18 cellular contexts compared by ENCODE assay signal in genomic region chr7:29285861-29286260, GRCh38.
A peak's percentile ranks its signal among the peaks of the same experiment; 100 is the strongest.
DNase-seq lines count a peak whose midpoint lies in the region; ATAC-seq and TF ChIP-seq lines count a peak whose summit lies in the region.
"Had no signal": no experiment of that assay in that cellular context is flagged by ENCODE, and none has a peak within 500 bp of the region (broad histone marks: within the 10 kb centered on the region; RNA-seq: fewer than 3 reads in every experiment).

No MANE protein-coding gene starts in this region.

- no peak for TF ChIP-seq CTCF in MCF 10A (IDR thresholded peaks at IDR 0.05; ENCODE audit: unreplicated experiment)
- TF ChIP-seq CTCF in breast epithelium (IDR thresholded peaks at IDR 0.05), result no peak
- no peak for TF ChIP-seq CTCF in OCI-LY3 (IDR thresholded peaks at IDR 0.05; ENCODE audit: low read depth, low read length)
- TF ChIP-seq CTCF in mucosa of descending colon (IDR thresholded peaks at IDR 0.05), result no peak

- no peaks in the 10 kb centered on the region for H3K79me2 ChIP-seq in OCI-LY3 (ENCODE audit: low read length)

- intact Hi-C loops in MCF 10A (cut with micrococcal nuclease), result loop anchor here (1.0 to 2.0 kb wide), 2 partner anchors 23 to 42 kb away; no protein-coding TSS in a partner anchor
- intact Hi-C loops in breast epithelium (cut with DNase I; ENCODE audit: low total_unique reads), result no loop called here
- intact Hi-C loops in mucosa of descending colon (cut with DNase I, micrococcal nuclease), result no loop called here

- H3K4me3 ChIP-seq in breast epithelium (no peak overlapping the region), OCI-LY3 (ENCODE audit: low read length) (peak overlapping the region; percentile 9; the same call in 1 of the 2 replicates), mucosa of descending colon (no peak overlapping the region)
- H3K4me3 ChIP-seq: cardiac muscle cell, uterus had no signal

- POLR2A ChIA-PET in MCF 10A (lab: Yijun Ruan, JAX), result interaction anchor here (0.6 to 2.8 kb wide), 3 partner anchors 43 to 100 kb away, joined by 3 to 18 read pairs (median 4); no protein-coding TSS in a partner anchor

- peaks cover 10% of the 10 kb centered on the region for H3K36me3 Mint-ChIP-seq in MCF 10A (ENCODE audit: insufficient read depth, unreplicated experiment)
- H3K36me3 Mint-ChIP-seq in central memory CD8-positive, alpha-beta T cell (ENCODE audit: insufficient read depth), result peaks cover 9% of the 10 kb centered on the region
- H3K36me3 Mint-ChIP-seq: naive B cell had no signal

- H3K4me1 Mint-ChIP-seq in MCF 10A (ENCODE audit: insufficient read depth, unreplicated experiment), result peaks cover 58% of the 10 kb centered on the region
- H3K4me1 Mint-ChIP-seq in central memory CD8-positive, alpha-beta T cell, result peaks cover 54% of the 10 kb centered on the region

- TF ChIP-seq POLR2A in breast epithelium (IDR thresholded peaks at IDR 0.05), result no peak

- H3K27ac ChIP-seq in breast epithelium (no peak overlapping the region), OCI-LY3 (ENCODE audit: low read length) (no peak overlapping the region), substantia nigra (ENCODE audit: low read depth, low read length, poor library complexity, severe bottlenecking) (peak overlapping the region; percentile 19)
- H3K27ac ChIP-seq: C4-2B, cardiac muscle cell, uterus had no signal

- no peak overlapping the region for H3K9ac ChIP-seq in OCI-LY3 (ENCODE audit: low read length)

- CTCF ChIA-PET in MCF 10A (lab: Yijun Ruan, JAX), result interaction anchor here (0.6 kb wide), 1 partner anchor 605 kb away, joined by 3 read pairs; no protein-coding TSS in a partner anchor

- H4K20me1 ChIP-seq in OCI-LY3 (ENCODE audit: insufficient read depth, low read length), result no peaks in the 10 kb centered on the region

- no TSS peak for BruUV-seq in MCF 10A (replicated peaks; lab: Mats Ljungman, UMichigan)

- H3K9me3 ChIP-seq in breast epithelium (no peaks in the 10 kb centered on the region), OCI-LY3 (ENCODE audit: insufficient read depth, low read length) (no peaks in the 10 kb centered on the region), mucosa of descending colon (no peaks in the 10 kb centered on the region)
- H3K9me3 ChIP-seq: uterus had no signal

- no peaks in the 10 kb centered on the region for H3K9me3 Mint-ChIP-seq in MCF 10A (ENCODE audit: unreplicated experiment)
- H3K9me3 Mint-ChIP-seq in central memory CD8-positive, alpha-beta T cell, result no peaks in the 10 kb centered on the region
- H3K9me3 Mint-ChIP-seq: naive B cell had no signal

- H3K27ac Mint-ChIP-seq in MCF 10A (ENCODE audit: low read depth, unreplicated experiment), result peak overlapping the region; percentile 91
- peak overlapping the region; percentile 89 for H3K27ac Mint-ChIP-seq in central memory CD8-positive, alpha-beta T cell (ENCODE audit: low read depth)

- H3K27me3 Mint-ChIP-seq in MCF 10A (ENCODE audit: insufficient read depth, unreplicated experiment), result no peaks in the 10 kb centered on the region
- H3K27me3 Mint-ChIP-seq in central memory CD8-positive, alpha-beta T cell, result no peaks in the 10 kb centered on the region

- H2AFZ ChIP-seq in OCI-LY3 (ENCODE audit: low read depth, low read length), result no peak overlapping the region

- H3K4me2 ChIP-seq in OCI-LY3 (ENCODE audit: low read length), result peak overlapping the region; percentile 72

- ATAC-seq in central memory CD8-positive, alpha-beta T cell (replicated peaks; ENCODE audit: extremely low read depth, poor library complexity, severe bottlenecking), result no peak
- ATAC-seq in GM21723 (IDR thresholded peaks at IDR 0.05; ENCODE audit: unreplicated experiment) (no peak), mucosa of descending colon (no peak)
- ATAC-seq: right cardiac atrium had no signal

- no peaks in the 10 kb centered on the region for H3K4me1 ChIP-seq in breast epithelium
- peaks cover 79% of the 10 kb centered on the region for H3K4me1 ChIP-seq in OCI-LY3 (ENCODE audit: low read length)
- no peaks in the 10 kb centered on the region for H3K4me1 ChIP-seq in mucosa of descending colon (ENCODE audit: low read depth)
- H3K4me1 ChIP-seq: uterus had no signal

- H3K27me3 ChIP-seq in breast epithelium (no peaks in the 10 kb centered on the region), OCI-LY3 (ENCODE audit: low read depth, low read length) (peaks cover 69% of the 10 kb centered on the region)
- H3K27me3 ChIP-seq: cardiac muscle cell, uterus had no signal

- DNase-seq in MCF 10A (ENCODE audit: unreplicated experiment), result no peak
- DNase-seq in breast epithelium (ENCODE audit: low spot score in 2 of 2), result no peak
- DNase-seq in central memory CD8-positive, alpha-beta T cell (ENCODE audit: low spot score in 2 of 2), result no peak
- DNase-seq in substantia nigra (lab: John Stamatoyannopoulos, UW), result no peak
- DNase-seq in mucosa of descending colon, result no peak
- no peak for DNase-seq in NCI-H526 (lab: John Stamatoyannopoulos, UW)
- DNase-seq: activated CD4-positive, CD25-positive, alpha-beta regulatory T cell treated with anti-CD3 and anti-CD28 coated beads, Interleukin-2, amount 50 U/mL, for 72 hours; dermis blood vessel endothelial cell; mesendoderm; naive B cell; NCI-H1092; NCI-H446 treated with DMSO at 0.1 percent for 48 hours; right cardiac atrium; uterus had no signal

- H3K36me3 ChIP-seq in breast epithelium (no peaks in the 10 kb centered on the region), OCI-LY3 (replicated peaks; ENCODE audit: low read depth, low read length) (no peaks in the 10 kb centered on the region), mucosa of descending colon (ENCODE audit: low read depth) (no peaks in the 10 kb centered on the region)
- H3K36me3 ChIP-seq: cardiac muscle cell, uterus had no signal

- no peak overlapping the region for H3K4me3 Mint-ChIP-seq in MCF 10A (ENCODE audit: unreplicated experiment)
- H3K4me3 Mint-ChIP-seq in central memory CD8-positive, alpha-beta T cell, result peak overlapping the region; percentile 65
- H3K4me3 Mint-ChIP-seq: naive B cell had no signal
